21 cellular contexts compared by ENCODE assay signal in the genomic region with DNA sequence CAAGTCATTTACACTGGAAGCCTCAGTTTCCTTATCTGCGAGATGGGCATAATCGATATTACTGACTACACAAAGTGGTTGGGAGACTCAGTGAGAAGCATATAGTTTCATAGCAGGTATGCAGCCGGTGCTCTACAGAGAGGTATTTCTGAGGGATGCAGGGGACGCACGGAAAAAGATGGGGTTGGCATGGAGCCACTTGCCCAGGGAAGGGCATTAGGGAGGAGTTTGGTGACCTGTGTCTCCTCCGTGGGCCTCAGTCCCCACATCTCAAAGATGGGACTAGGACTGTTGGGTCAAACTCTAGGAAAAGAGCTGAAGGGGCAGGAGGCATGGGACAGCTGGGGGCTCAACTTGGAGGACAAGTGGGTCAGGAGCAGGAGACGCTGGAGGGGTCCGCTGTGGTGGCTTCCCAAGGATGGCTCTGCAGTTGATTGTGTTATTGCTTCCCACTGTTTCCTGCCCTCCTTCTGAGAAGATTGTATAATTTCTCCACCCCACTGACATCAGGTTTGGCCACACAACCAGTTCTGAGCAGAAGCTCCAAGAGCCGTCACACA.
"Had no signal": no experiment of that assay in that cellular context is flagged by ENCODE, and none has a peak within 500 bp of the region (broad histone marks: within the 10 kb centered on the region; RNA-seq: fewer than 3 reads in every experiment).

No MANE protein-coding gene starts in this region.

- H3K4me1 Mint-ChIP-seq: activated naive CD4-positive, alpha-beta T cell treated with anti-CD3 and anti-CD28 coated beads, Interleukin-2, amount 10 ng/mL, durations not matched to agents 7 days and 5 days; activated naive CD8-positive, alpha-beta T cell treated with anti-CD3 and anti-CD28 coated beads for 36 hours had no signal

- H3K9me3 Mint-ChIP-seq: activated CD8-positive, alpha-beta T cell treated with anti-CD3 and anti-CD28 coated beads for 36 hours; activated naive CD4-positive, alpha-beta T cell treated with anti-CD3 and anti-CD28 coated beads, Interleukin-2, amount 10 ng/mL, durations not matched to agents 7 days and 5 days; activated naive CD8-positive, alpha-beta T cell treated with anti-CD3 and anti-CD28 coated beads for 36 hours; activated T-cell treated with anti-CD3 and anti-CD28 coated beads, Interleukin-2, amount 50 U/mL, for 72 hours; activated T-helper 2 cell treated with anti-CD3 and anti-CD28 coated beads, Interferon-gamma antibody, Interleukin-2, Interleukin-4, amounts not matched to agents 10 μg/mL and 5 μg/mL and 100 μg/mL, durations not matched to agents 14 hours and 24 hours and 36 hours had no signal

- H3K27me3 Mint-ChIP-seq: activated CD8-positive, alpha-beta T cell treated with anti-CD3 and anti-CD28 coated beads for 36 hours; activated naive CD8-positive, alpha-beta T cell treated with anti-CD3 and anti-CD28 coated beads for 36 hours had no signal

- DNase-seq: activated CD4-positive, alpha-beta T cell treated with anti-CD3 and anti-CD28 coated beads for 4 hours; activated CD8-positive, alpha-beta T cell treated with anti-CD3 and anti-CD28 coated beads for 36 hours; activated gamma-delta T cell treated with Interleukin-2 at 50 U/mL for 16 hours; activated naive CD4-positive, alpha-beta T cell treated with anti-CD3 and anti-CD28 coated beads, Interleukin-2, amount 10 ng/mL, durations not matched to agents 7 days and 5 days; activated naive CD8-positive, alpha-beta T cell treated with anti-CD3 and anti-CD28 coated beads for 36 hours; activated T-cell treated with anti-CD3 and anti-CD28 coated beads for 4 hours; activated T-cell treated with anti-CD3 and anti-CD28 coated beads, Interleukin-2, amount 50 U/mL, for 72 hours; Kasumi-1; KBM-7; NCI-H1105 treated with DMSO at 0.1 percent for 48 hours; NCI-H1436 treated with DMSO at 0.1 percent for 48 hours; NCI-H1930; NCI-H2107; NCI-H345; NCI-H510A; NCI-H526 treated with DMSO at 0.1 percent for 48 hours; SIG-M5; T-helper 2 cell; T1000 had no signal

- ATAC-seq: activated CD4-positive, CD25-positive, alpha-beta regulatory T cell treated with anti-CD3 and anti-CD28 coated beads, Interleukin-2, amount 50 U/mL, for 24 hours; activated CD8-positive, alpha-beta T cell treated with anti-CD3 and anti-CD28 coated beads for 36 hours; activated T-cell treated with anti-CD3 and anti-CD28 coated beads, Interleukin-2, amount 50 U/mL, for 72 hours had no signal

- H3K4me3 Mint-ChIP-seq: activated CD8-positive, alpha-beta T cell treated with anti-CD3 and anti-CD28 coated beads for 36 hours; activated naive CD4-positive, alpha-beta T cell treated with anti-CD3 and anti-CD28 coated beads, Interleukin-2, amount 10 ng/mL, durations not matched to agents 7 days and 5 days; activated naive CD8-positive, alpha-beta T cell treated with anti-CD3 and anti-CD28 coated beads for 36 hours; activated T-cell treated with anti-CD3 and anti-CD28 coated beads, Interleukin-2, amount 50 U/mL, for 72 hours had no signal

- H3K36me3 Mint-ChIP-seq: activated naive CD4-positive, alpha-beta T cell treated with anti-CD3 and anti-CD28 coated beads, Interleukin-2, amount 10 ng/mL, durations not matched to agents 7 days and 5 days; activated naive CD8-positive, alpha-beta T cell treated with anti-CD3 and anti-CD28 coated beads for 36 hours had no signal

- H3K27ac Mint-ChIP-seq: activated CD8-positive, alpha-beta T cell treated with anti-CD3 and anti-CD28 coated beads for 36 hours; activated naive CD4-positive, alpha-beta T cell treated with anti-CD3 and anti-CD28 coated beads, Interleukin-2, amount 10 ng/mL, durations not matched to agents 7 days and 5 days; activated naive CD8-positive, alpha-beta T cell treated with anti-CD3 and anti-CD28 coated beads for 36 hours; activated T-cell treated with anti-CD3 and anti-CD28 coated beads, Interleukin-2, amount 50 U/mL, for 72 hours; activated T-helper 2 cell treated with anti-CD3 and anti-CD28 coated beads, Interferon-gamma antibody, Interleukin-2, Interleukin-4, amounts not matched to agents 10 μg/mL and 5 μg/mL and 100 μg/mL, durations not matched to agents 14 hours and 24 hours and 36 hours had no signal
